Comparison of ENCODE assay signal across 9 cellular contexts in genomic region chr6:31462026-31462963, GRCh38. TPM values are rescaled to one million over a fixed set of nuclear protein-coding genes. Genes with fewer than 3 reads are reported as not detected.
DNase-seq lines count a peak whose midpoint lies in the region; ATAC-seq, FAIRE-seq and TF ChIP-seq lines count a peak whose summit lies in the region.
"Had no signal": no experiment of that assay in that cellular context is flagged by ENCODE, and none has a peak within 500 bp of the region (broad histone marks: within the 10 kb centered on the region; RNA-seq: fewer than 3 reads in every experiment).

No MANE protein-coding gene starts in this region.

- DNase-seq in A673 (ENCODE audit: low spot score) (no peak), bronchial epithelial cell (ENCODE audit: low read depth) (peak; percentile 33), germinal center (ENCODE audit: low spot score) (no peak), MG63 (no peak)
- DNase-seq in activated effector memory CD4-positive, alpha-beta T cell treated with Interleukin-2 at 50 U/mL for 16 hours, result no peak

- H3K27me3 ChIP-seq in A673 (replicated peaks; ENCODE audit: insufficient read depth, low read depth, low read length, poor library complexity) (peaks cover 6% of the 10 kb centered on the region), bronchial epithelial cell (ENCODE audit: control insufficient read depth, insufficient read depth, low read length) (no peaks in the 10 kb centered on the region), mucosa of rectum (ENCODE audit: control insufficient read depth in 2 of 2, insufficient read depth in 2 of 2, low read length in 2 of 2) (peaks cover 0 to 3% of the 10 kb centered on the region in 2 donors), MG63 (no peaks in the 10 kb centered on the region)

- POLR2A ChIA-PET in A673 (lab: Charles Lee; ENCODE audit: low non-redundant PET), result no interaction called here

- no peaks in the 10 kb centered on the region for H3K4me1 ChIP-seq in A673 (ENCODE audit: insufficient read depth, low read length, poor library complexity, severe bottlenecking)
- peaks cover 18 to 26% of the 10 kb centered on the region in 2 donors for H3K4me1 ChIP-seq in mucosa of rectum (ENCODE audit: control insufficient read depth in 2 of 2, insufficient read depth in 2 of 2, low read length in 2 of 2)

- TF ChIP-seq CTCF in A673 (conservative IDR thresholded peaks at IDR 0.05; ENCODE audit: low read depth, low read length) (no peak), bronchial epithelial cell (IDR thresholded peaks at IDR 0.05; ENCODE audit: insufficient read depth, low read length, severe bottlenecking) (no peak)

- H3K27ac ChIP-seq in A673 (ENCODE audit: low read depth, low read length, poor library complexity, severe bottlenecking), result no peak overlapping the region
- peak overlapping the region; percentile 24 to 64 for H3K27ac ChIP-seq in mucosa of rectum (ENCODE audit: low read depth in 2 of 2, low read length in 2 of 2)

- H3K9me3 ChIP-seq in A673 (ENCODE audit: low read depth, low read length, poor library complexity, severe bottlenecking) (no peaks in the 10 kb centered on the region), mucosa of rectum (ENCODE audit: control insufficient read depth in 2 of 2, low read length in 2 of 2) (no peaks in the 10 kb centered on the region), MG63 (no peaks in the 10 kb centered on the region)

- no TSS peak for BruUV-seq in A673 (replicated peaks; lab: Mats Ljungman, UMichigan)

- CTCF ChIA-PET in A673 (lab: Charles Lee), result interaction anchor here (0.5 kb wide), 1 partner anchor 29 kb away, joined by 4 read pairs; no protein-coding TSS in a partner anchor

- intact Hi-C loops in A673 (cut with micrococcal nuclease; ENCODE audit: unreplicated experiment), result no loop called here

- H3K36me3 ChIP-seq in A673 (ENCODE audit: insufficient read depth, low read length, poor library complexity, severe bottlenecking) (no peaks in the 10 kb centered on the region), bronchial epithelial cell (ENCODE audit: control insufficient read depth, insufficient read depth, low read length) (no peaks in the 10 kb centered on the region), mucosa of rectum (ENCODE audit: control insufficient read depth in 2 of 2, insufficient read depth in 2 of 2, low read length in 2 of 2) (peaks cover 0 to 9% of the 10 kb centered on the region in 2 donors), MG63 (no peaks in the 10 kb centered on the region)

- ATAC-seq in HG02981 (IDR thresholded peaks at IDR 0.05; ENCODE audit: unreplicated experiment) (peak; percentile 5), HG02973 (IDR thresholded peaks at IDR 0.05; ENCODE audit: unreplicated experiment) (no peak)

- FAIRE-seq in bronchial epithelial cell (lab: Jason Lieb, UNC), result no peak
- FAIRE-seq: G401.6 had no signal

- peak overlapping the region; percentile 63 to 90 for H3K9ac ChIP-seq in mucosa of rectum (ENCODE audit: low read depth in 1 of 2, low read length in 2 of 2)

- H3K4me3 ChIP-seq in A673 (ENCODE audit: low read depth, low read length, poor library complexity, severe bottlenecking) (peak overlapping the region; percentile 29), bronchial epithelial cell (ENCODE audit: low read depth, low read length) (no peak overlapping the region), mucosa of rectum (ENCODE audit: low read length in 2 of 2) (peak overlapping the region; percentile 93), MG63 (no peak overlapping the region)

RNA-seq across cellular contexts. Expression of gene MICB, which starts 35.6 kb away (rescaled TPM):
- total RNA-seq in A673 (2021) (11.1 and 12.7 TPM in 2 replicates), bronchial epithelial cell (2.9 and 3.7 TPM in 2 replicates)
- 13.1 and 17.6 TPM in 2 replicates for total RNA-seq in MG63 (2014; rRNA removed; shearing (Covaris generic); ENCODE audit: low replicate concordance)

RNA-seq across cellular contexts. Expression of gene MICA, which starts 58.9 kb away (rescaled TPM):
- total RNA-seq in A673 (2021) (31.6 and 41.2 TPM in 2 replicates), bronchial epithelial cell (47.6 and 51.6 TPM in 2 replicates)
- 15.9 and 31.0 TPM in 2 replicates for total RNA-seq in MG63 (2014; rRNA removed; shearing (Covaris generic); ENCODE audit: low replicate concordance)

Comparison
In these comparisons a context has a peak if more than half of its experiments do, and no peak if none do; other contexts are left out.
1. H3K4me3 ChIP-seq: peak in A673 (single experiment) and mucosa of rectum (2 of 2); none in bronchial epithelial cell (single experiment) and MG63 (single experiment).